ENCODE assay signal across 23 cellular contexts in the genomic region with DNA sequence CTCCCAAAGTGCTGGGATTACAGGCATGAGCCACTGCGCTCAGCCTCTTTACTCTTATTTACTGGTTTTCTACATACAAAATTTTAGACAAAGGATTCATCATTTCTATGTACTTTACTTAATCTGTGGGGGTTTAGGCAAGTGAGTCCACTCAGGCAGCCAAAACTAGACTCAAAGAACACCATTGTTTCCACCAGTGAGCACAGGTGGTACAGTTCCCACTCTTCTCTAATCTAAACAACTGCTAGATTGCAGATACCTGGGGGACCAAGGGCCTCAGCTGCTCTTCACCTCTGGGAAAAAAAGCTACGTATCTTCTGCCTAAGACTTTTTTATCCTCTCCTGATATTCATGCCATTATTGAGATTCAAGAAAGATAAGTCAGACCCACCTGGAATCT.
DNase-seq lines count a peak whose midpoint lies in the region; ATAC-seq and TF ChIP-seq lines count a peak whose summit lies in the region.
"Had no signal": no experiment of that assay in that cellular context is flagged by ENCODE, and none has a peak within 500 bp of the region (broad histone marks: within the 10 kb centered on the region; RNA-seq: fewer than 3 reads in every experiment).

No MANE protein-coding gene starts in this region.

- peak overlapping the region; percentile 18 for H3K9ac ChIP-seq in mesenchymal stem cell (ENCODE audit: low read length)

- no peaks in the 10 kb centered on the region for H3K36me3 Mint-ChIP-seq in GM23338 (ENCODE audit: low read depth)
- H3K36me3 Mint-ChIP-seq: CD4-positive, alpha-beta memory T cell had no signal

- no peak overlapping the region for H3K14ac ChIP-seq in mesenchymal stem cell (ENCODE audit: low read length in 2 of 2)

- DNase-seq in Right ventricle myocardium inferior (ENCODE audit: missing footprints), result no peak
- no peak for DNase-seq in right atrium auricular region (ENCODE audit: low spot score)
- no peak for DNase-seq in GM23338 (ENCODE audit: low spot score)
- DNase-seq in mesenchymal stem cell, result no peak
- no peak for DNase-seq in vagina (ENCODE audit: extremely low spot score in 2 of 2)
- no peak for DNase-seq in tibial nerve (ENCODE audit: low spot score in 2 of 2)
- DNase-seq in T-helper 9 cell, result no peak
- DNase-seq: C1 segment of cervical spinal cord; CD4-positive, alpha-beta memory T cell; COR-L47; DMS53; HFFc6; KBM-7; NCI-H1105 treated with DMSO at 0.1 percent for 48 hours; NCI-H2029 treated with DMSO at 0.1 percent for 48 hours; NCI-H2171 treated with DMSO at 0.1 percent for 48 hours; NCI-H345; NCI-H510A treated with DMSO at 0.1 percent for 48 hours; NCI-H774; PC-3; SHP77 had no signal

- H2AFZ ChIP-seq in GM23338 (0 out of 2 replicates have a peak overlapping the region, but pooled peaks have one; percentile 2), mesenchymal stem cell (ENCODE audit: low read depth, low read length) (no peak overlapping the region)

- ATAC-seq in Right ventricle myocardium inferior (peak; percentile 28), GM23338 (no peak)
- ATAC-seq: PC-3 had no signal

- H3K23ac ChIP-seq in mesenchymal stem cell (ENCODE audit: low read length in 2 of 2), result no peak overlapping the region

- H3K9me2 ChIP-seq in GM23338 (ENCODE audit: insufficient read depth), result no peaks in the 10 kb centered on the region

- H3K4me1 Mint-ChIP-seq in GM23338, result peaks cover 24% of the 10 kb centered on the region
- H3K4me1 Mint-ChIP-seq: CD4-positive, alpha-beta memory T cell had no signal

- no peak overlapping the region for H3K27ac Mint-ChIP-seq in GM23338
- H3K27ac Mint-ChIP-seq: HFFc6 had no signal

- TF ChIP-seq POLR2A in vagina (IDR thresholded peaks at IDR 0.05) (no peak), tibial nerve (IDR thresholded peaks at IDR 0.05) (no peak)

- H3K4me2 ChIP-seq in GM23338, result no peak overlapping the region
- H3K4me2 ChIP-seq in mesenchymal stem cell (ENCODE audit: low read length, poor library complexity, severe bottlenecking), result no peak overlapping the region

- no peak overlapping the region for H3K4ac ChIP-seq in mesenchymal stem cell (ENCODE audit: low read depth in 1 of 2, low read length in 2 of 2)

- no peaks in the 10 kb centered on the region for H4K20me1 ChIP-seq in GM23338 (replicated peaks; ENCODE audit: insufficient read depth)

- no peak overlapping the region for H4K8ac ChIP-seq in mesenchymal stem cell (ENCODE audit: low read length)

- no peak overlapping the region for H3K4me3 Mint-ChIP-seq in GM23338
- H3K4me3 Mint-ChIP-seq: CD4-positive, alpha-beta memory T cell; HFFc6 had no signal

- H2BK12ac ChIP-seq in mesenchymal stem cell (ENCODE audit: low read length in 2 of 2), result no peak overlapping the region

- no peak overlapping the region for H2AK5ac ChIP-seq in mesenchymal stem cell (ENCODE audit: low read length, severe bottlenecking)

- TF ChIP-seq CTCF in right atrium auricular region (IDR thresholded peaks at IDR 0.05) (no peak), GM23338 (conservative IDR thresholded peaks at IDR 0.05; ENCODE audit: low read depth in 2 of 2) (no peak), vagina (IDR thresholded peaks at IDR 0.05) (no peak), tibial nerve (IDR thresholded peaks at IDR 0.05) (no peak)

- no peak overlapping the region for H2BK15ac ChIP-seq in mesenchymal stem cell (ENCODE audit: low read depth, poor library complexity, severe bottlenecking)

- TF ChIP-seq EP300 in tibial nerve (IDR thresholded peaks at IDR 0.05), result no peak

- H3F3A ChIP-seq in GM23338 (replicated peaks; ENCODE audit: low read depth), result no peaks in the 10 kb centered on the region

- H2BK5ac ChIP-seq in mesenchymal stem cell (ENCODE audit: low read depth, low read length, poor library complexity, severe bottlenecking), result no peak overlapping the region

- no peaks in the 10 kb centered on the region for H3K79me2 ChIP-seq in GM23338 (replicated peaks; ENCODE audit: insufficient read depth)

- no peak overlapping the region for H4K91ac ChIP-seq in mesenchymal stem cell (ENCODE audit: low read length)

- 89% methylated on average over 1 of the region's 2 CpGs for WGBS in mesenchymal stem cell
- 83 to 87% methylated on average over 2 of the region's 2 CpGs for WGBS in tibial nerve, 2 donors

- intact Hi-C loops in Right ventricle myocardium inferior (cut with DNase I), result no loop called here
- intact Hi-C loops in vagina (cut with DNase I), result no loop called here

- H3K27ac ChIP-seq in right atrium auricular region (peak overlapping the region in 1 of 2 donors; percentile 41), GM23338 (ENCODE audit: low read depth) (no peak overlapping the region), mesenchymal stem cell (ENCODE audit: low read length, poor library complexity, severe bottlenecking) (no peak overlapping the region), vagina (peak overlapping the region; percentile 13), tibial nerve (peak overlapping the region in 2 of 4 donors; percentile 0 to 10)

- H3K18ac ChIP-seq in mesenchymal stem cell (ENCODE audit: low read depth in 1 of 2, low read length in 2 of 2), result no peak overlapping the region

- H3K4me1 ChIP-seq in right atrium auricular region (no peaks in the 10 kb centered on the region), GM23338 (ENCODE audit: insufficient read depth) (peaks cover 16% of the 10 kb centered on the region; the same call in 1 of the 2 replicates), mesenchymal stem cell (ENCODE audit: control insufficient read depth, insufficient read depth, low read depth, low read length) (no peaks in the 10 kb centered on the region), vagina (no peaks in the 10 kb centered on the region), tibial nerve (peaks cover 0 to 15% (median 0%) of the 10 kb centered on the region in 4 donors)

- H3K36me3 ChIP-seq in right atrium auricular region (no peaks in the 10 kb centered on the region), GM23338 (ENCODE audit: insufficient read depth) (no peaks in the 10 kb centered on the region), mesenchymal stem cell (ENCODE audit: control insufficient read depth in 1 of 2, insufficient read depth in 2 of 2, low read depth in 1 of 2, low read length in 2 of 2) (peaks cover 0 to 26% of the 10 kb centered on the region in 2 experiments), vagina (no peaks in the 10 kb centered on the region), tibial nerve (no peaks in the 10 kb centered on the region)
- H3K36me3 ChIP-seq: HAP-1, MG63 had no signal

- H3K9me3 ChIP-seq in right atrium auricular region (no peaks in the 10 kb centered on the region), mesenchymal stem cell (ENCODE audit: control insufficient read depth, low read length) (no peaks in the 10 kb centered on the region), vagina (no peaks in the 10 kb centered on the region), tibial nerve (no peaks in the 10 kb centered on the region)
- H3K9me3 ChIP-seq: HAP-1, MG63 had no signal

- peaks cover 2% of the 10 kb centered on the region for H3K27me3 Mint-ChIP-seq in GM23338 (ENCODE audit: insufficient read depth, low read depth, poor library complexity)

- H3K27me3 ChIP-seq in right atrium auricular region (no peaks in the 10 kb centered on the region), GM23338 (ENCODE audit: insufficient read depth) (no peaks in the 10 kb centered on the region), mesenchymal stem cell (ENCODE audit: control insufficient read depth in 1 of 2, insufficient read depth in 1 of 2, low read length in 2 of 2) (no peaks in the 10 kb centered on the region), vagina (no peaks in the 10 kb centered on the region), tibial nerve (no peaks in the 10 kb centered on the region)
- H3K27me3 ChIP-seq: MG63 had no signal

- no peak overlapping the region for H2BK120ac ChIP-seq in mesenchymal stem cell (ENCODE audit: low read depth, low read length)

- H3K4me3 ChIP-seq in right atrium auricular region (no peak overlapping the region), GM23338 (no peak overlapping the region), mesenchymal stem cell (ENCODE audit: insufficient read depth in 1 of 2, low read depth in 1 of 2, low read length in 2 of 2) (no peak overlapping the region), vagina (no peak overlapping the region), tibial nerve (no peak overlapping the region)
- H3K4me3 ChIP-seq: HAP-1, MG63 had no signal

- H3K9me3 Mint-ChIP-seq in GM23338, result no peaks in the 10 kb centered on the region

- H3K79me1 ChIP-seq in mesenchymal stem cell (replicated peaks; ENCODE audit: low read length, poor library complexity, severe bottlenecking), result no peaks in the 10 kb centered on the region

TF ChIP-seq in GM23338, 12 proteins besides CTCF, POLR2A, EP300 and RAD21 (continues in another document):
- TF ChIP-seq JUNB (IDR thresholded peaks at IDR 0.05; ENCODE audit: unreplicated experiment) (no peak), NANOG (IDR thresholded peaks at IDR 0.05; ENCODE audit: borderline replicate concordance) (no peak), POLR2AphosphoS5 (IDR thresholded peaks at IDR 0.05; ENCODE audit: low read depth) (no peak), REST (IDR thresholded peaks at IDR 0.05; ENCODE audit: unreplicated experiment) (no peak), ZNF114 (CRISPR knock-in tag; IDR thresholded peaks at IDR 0.05) (no peak)
